10 cellular contexts compared by ENCODE assay signal in genomic region chr7:74252893-74253292, GRCh38. TPM values are rescaled to one million over a fixed set of nuclear protein-coding genes. Genes with fewer than 3 reads are reported as not detected.
DNase-seq lines count a peak whose midpoint lies in the region; ATAC-seq, FAIRE-seq and TF ChIP-seq lines count a peak whose summit lies in the region.
"Had no signal": no experiment of that assay in that cellular context is flagged by ENCODE, and none has a peak within 500 bp of the region (broad histone marks: within the 10 kb centered on the region; RNA-seq: fewer than 3 reads in every experiment).

No MANE protein-coding gene starts in this region.

- H3K4me1 ChIP-seq in mammary epithelial cell (ENCODE audit: insufficient read depth, low read length) (peaks cover 8% of the 10 kb centered on the region), small intestine (ENCODE audit: control insufficient read depth in 2 of 2, insufficient read depth in 1 of 2, low read depth in 1 of 2, low read length in 1 of 2) (peaks cover 0 to 4% of the 10 kb centered on the region in 2 donors)

- H3K36me3 Mint-ChIP-seq in activated CD4-positive, alpha-beta T cell treated with anti-CD3 and anti-CD28 coated beads for 36 hours (ENCODE audit: low read depth) = peaks cover 41% of the 10 kb centered on the region

- FAIRE-seq in small intestine (lab: Jason Lieb, UNC) = no peak

- H3K27me3 ChIP-seq in mammary epithelial cell (ENCODE audit: insufficient read depth, low read length) (no peaks in the 10 kb centered on the region), small intestine (ENCODE audit: control insufficient read depth in 2 of 2, insufficient read depth in 2 of 2, low read length in 2 of 2) (no peaks in the 10 kb centered on the region)

- H3K4me3 ChIP-seq in mammary epithelial cell (replicated peaks in 1 of 3; ENCODE audit: insufficient read depth in 1 of 3, low read depth in 2 of 3, low read length in 3 of 3) = no peak overlapping the region
- H3K4me3 ChIP-seq in small intestine (ENCODE audit: low read depth in 1 of 2, low read length in 2 of 2) = no peak overlapping the region

- dilution Hi-C loops in mammary epithelial cell (cut with HindIII; ENCODE audit: low sequenced_read_pairs) = no loop called here

- H3K4me2 ChIP-seq in mammary epithelial cell (ENCODE audit: insufficient read depth, low read depth, low read length) = peak overlapping the region; percentile 95

- H3K9me3 ChIP-seq in mammary epithelial cell (replicated peaks; ENCODE audit: insufficient read depth, low read length) (no peaks in the 10 kb centered on the region), small intestine (ENCODE audit: control insufficient read depth, low read depth) (no peaks in the 10 kb centered on the region)

- TF ChIP-seq CTCF in mammary epithelial cell (conservative IDR thresholded peaks at IDR 0.05 in 1 of 2, IDR thresholded peaks at IDR 0.05 in 1 of 2; ENCODE audit: extremely low read depth in 1 of 2, insufficient read depth in 1 of 2, low read depth in 1 of 2, low read length in 2 of 2) = no peak

- H3K36me3 ChIP-seq in mammary epithelial cell (ENCODE audit: insufficient read depth, low read length) (peaks cover 9% of the 10 kb centered on the region), small intestine (ENCODE audit: control insufficient read depth in 2 of 2, insufficient read depth in 2 of 2, low read length in 2 of 2) (peaks cover 0 to 2% of the 10 kb centered on the region in 2 donors)

- H2AFZ ChIP-seq in mammary epithelial cell (ENCODE audit: low read depth, low read length) = no peak overlapping the region

- peaks cover 37% of the 10 kb centered on the region for H3K79me2 ChIP-seq in mammary epithelial cell (ENCODE audit: insufficient read depth, low read length)

- no peak for ATAC-seq in activated CD4-positive, alpha-beta T cell treated with anti-CD3 and anti-CD28 coated beads for 36 hours
- no peak for ATAC-seq in GM21390 (IDR thresholded peaks at IDR 0.05; ENCODE audit: unreplicated experiment)

- intact Hi-C loops in activated CD4-positive, alpha-beta T cell treated with anti-CD3 and anti-CD28 coated beads for 36 hours (cut with DNase I, micrococcal nuclease) = loop anchor here (5.0 kb wide), 2 partner anchors 34 to 1794 kb away; partner anchors contain the start of genes CLIP2 (in 1 of the 2), MDH2 (in 1 of the 2) and STYXL1 (in 1 of the 2)
- intact Hi-C loops in mammary epithelial cell (cut with micrococcal nuclease) = loop anchor here (5.0 kb wide), 1 partner anchor 46 kb away; no protein-coding TSS in a partner anchor

- CTCF ChIA-PET in activated CD4-positive, alpha-beta T cell treated with anti-CD3 and anti-CD28 coated beads for 36 hours (lab: Charles Lee) = interaction anchor here (0.6 to 1.1 kb wide), 4 partner anchors 149 to 607 kb away, joined by 3 to 5 read pairs (median 3); no protein-coding TSS in a partner anchor
- CTCF ChIA-PET in mammary epithelial cell (lab: Charles Lee; ENCODE audit: low non-redundant PET) = no interaction called here

- no peaks in the 10 kb centered on the region for H3K27me3 Mint-ChIP-seq in activated CD4-positive, alpha-beta T cell treated with anti-CD3 and anti-CD28 coated beads for 36 hours

- H3K27ac ChIP-seq in mammary epithelial cell (ENCODE audit: insufficient read depth, low read depth, low read length) (no peak overlapping the region), small intestine (ENCODE audit: low read depth in 1 of 2, low read length in 1 of 2) (no peak overlapping the region)

- in situ Hi-C loops in mammary epithelial cell (cut with MboI; ENCODE audit: low sequenced_read_pairs in 2 of 2) = no loop called here
- in situ Hi-C loops in G401 (cut with HindIII; ENCODE audit: low sequenced_read_pairs) = no loop called here

- peaks cover 18% of the 10 kb centered on the region for H3K4me1 Mint-ChIP-seq in activated CD4-positive, alpha-beta T cell treated with anti-CD3 and anti-CD28 coated beads for 36 hours

- H3K9me3 Mint-ChIP-seq in activated CD4-positive, alpha-beta T cell treated with anti-CD3 and anti-CD28 coated beads for 36 hours (ENCODE audit: low read depth) = no peaks in the 10 kb centered on the region

- no peak overlapping the region for H3K9ac ChIP-seq in mammary epithelial cell (ENCODE audit: insufficient read depth, low read length)

- WGBS in mammary epithelial cell (ENCODE audit: low coverage, missing lambda C conversion rate) = 83% methylated on average over 4 of the region's 5 CpGs
- WGBS in small intestine, 3 donors = 25 to 55% (median 38%) methylated on average over 5 of the region's 5 CpGs

- no peaks in the 10 kb centered on the region for H4K20me1 ChIP-seq in mammary epithelial cell (ENCODE audit: insufficient read depth, low read length)

- peak overlapping the region; percentile 37 for H3K27ac Mint-ChIP-seq in activated CD4-positive, alpha-beta T cell treated with anti-CD3 and anti-CD28 coated beads for 36 hours

- BruUV-seq in mammary epithelial cell (replicated peaks; lab: Mats Ljungman, UMichigan) = no TSS peak

- peak overlapping the region; percentile 98 for H3K4me3 Mint-ChIP-seq in activated CD4-positive, alpha-beta T cell treated with anti-CD3 and anti-CD28 coated beads for 36 hours

- POLR2A ChIA-PET in activated CD4-positive, alpha-beta T cell treated with anti-CD3 and anti-CD28 coated beads for 36 hours (lab: Charles Lee) = interaction anchor here (0.7 kb wide), 1 partner anchor 142 kb away, joined by 3 read pairs; no protein-coding TSS in a partner anchor

- DNase-seq in activated CD4-positive, alpha-beta T cell treated with anti-CD3 and anti-CD28 coated beads for 36 hours = peak; percentile 26
- DNase-seq in activated CD4-positive, alpha-beta T cell treated with anti-CD3 and anti-CD28 coated beads for 48 hours = no peak
- DNase-seq in NCI-H2171 (lab: John Stamatoyannopoulos, UW) (peak; percentile 11), mammary epithelial cell (no peak), small intestine (peak; percentile 55), NCI-H345 treated with DMSO at 0.1 percent for 48 hours (lab: John Stamatoyannopoulos, UW; ENCODE audit: unreplicated experiment) (no peak), G401 (ENCODE audit: low spot score) (no peak)
- DNase-seq: activated CD8-positive, alpha-beta memory T cell treated with anti-CD3 and anti-CD28 coated beads for 24 hours; KG1 had no signal

RNA-seq across cellular contexts. Expression of gene RFC2, which starts 1.3 kb away (rescaled TPM):
- 100 to 1,000 TPM in 1 of 2 experiments, 10 to 100 TPM in 1; 84.9 to 123 TPM for total RNA-seq in activated CD4-positive, alpha-beta T cell treated with anti-CD3 and anti-CD28 coated beads for 36 hours
- 10 to 100 TPM; 15.0 to 43.9 TPM for total RNA-seq in mammary epithelial cell
- 50.2 TPM for polyA plus RNA-seq in mammary epithelial cell
- 36.8 TPM for polyA minus RNA-seq in mammary epithelial cell
- 10 to 100 TPM in 2 of 3 donors, 1 to 10 TPM in 1; 5.4 to 27.1 (median 12.2) TPM for polyA plus RNA-seq in small intestine
- total RNA-seq in G401 (2014; rRNA removed; shearing (Covaris generic)) = 40.6 and 47.9 TPM in 2 replicates

RNA-seq across cellular contexts. Expression of gene CLIP2, which starts 36.3 kb away (rescaled TPM):
- 1 to 10 TPM; 1.4 to 1.8 TPM for total RNA-seq in activated CD4-positive, alpha-beta T cell treated with anti-CD3 and anti-CD28 coated beads for 36 hours
- 10 to 100 TPM; 34.3 to 37.9 TPM for total RNA-seq in mammary epithelial cell
- polyA plus RNA-seq in mammary epithelial cell (7.2 TPM), small intestine (10 to 100 TPM; 11.3 to 25.9 (median 12.5) TPM)
- polyA minus RNA-seq in mammary epithelial cell = 15.3 TPM
- 33.2 and 34.2 TPM in 2 replicates for total RNA-seq in G401 (2014; rRNA removed; shearing (Covaris generic))

RNA-seq across cellular contexts. Expression of gene LAT2, which starts 43.1 kb away (rescaled TPM):
- 1 to 10 TPM; 1.7 to 2.4 TPM for total RNA-seq in activated CD4-positive, alpha-beta T cell treated with anti-CD3 and anti-CD28 coated beads for 36 hours
- 1 to 10 TPM in 1 of 2 donors, under 1 TPM in 1; 0.17 to 1.6 TPM for total RNA-seq in mammary epithelial cell
- polyA plus RNA-seq in mammary epithelial cell = 1.2 TPM
- polyA minus RNA-seq in mammary epithelial cell = not detected
- polyA plus RNA-seq in small intestine = 1 to 10 TPM; 2.9 to 5.9 (median 5.8) TPM
- total RNA-seq in G401 (2014; rRNA removed; shearing (Covaris generic)) = not detected in 2 replicates

Comparison
In these comparisons a context has a peak if more than half of its experiments do, and no peak if none do; other contexts are left out.
1. DNase-seq: peak in activated CD4-positive, alpha-beta T cell treated with anti-CD3 and anti-CD28 coated beads for 36 hours (single experiment), NCI-H2171 (single experiment) and small intestine (single experiment); none in activated CD4-positive, alpha-beta T cell treated with anti-CD3 and anti-CD28 coated beads for 48 hours (single experiment), mammary epithelial cell (single experiment), NCI-H345 treated with DMSO at 0.1 percent for 48 hours (single experiment) and G401 (single experiment).
2. RNA of gene CLIP2, which starts 36.3 kb away (total RNA-seq): 34.3 to 37.9 TPM in mammary epithelial cell and 33.2 to 34.2 TPM in G401; 1.4 to 1.8 TPM in activated CD4-positive, alpha-beta T cell treated with anti-CD3 and anti-CD28 coated beads for 36 hours; every median in the first group is over 10 times any median in the second.